Comparison of ENCODE assay signal across 13 cellular contexts in genomic region chr2:121501070-121501469, GRCh38. TPM values are rescaled to one million over a fixed set of nuclear protein-coding genes. Genes with fewer than 3 reads are reported as not detected.
DNase-seq lines count a peak whose midpoint lies in the region; ATAC-seq and TF ChIP-seq lines count a peak whose summit lies in the region.
"Had no signal": no experiment of that assay in that cellular context is flagged by ENCODE, and none has a peak within 500 bp of the region (broad histone marks: within the 10 kb centered on the region; RNA-seq: fewer than 3 reads in every experiment).

No MANE protein-coding gene starts in this region.

- ATAC-seq in GM19372 (IDR thresholded peaks at IDR 0.05; ENCODE audit: low read depth, unreplicated experiment) (peak; percentile 76), RWPE2 (ENCODE audit: low read depth) (0 out of 3 replicates have a peak, but pooled peaks have one; percentile 10), GM21526 (IDR thresholded peaks at IDR 0.05; ENCODE audit: low FRiP score, unreplicated experiment) (no peak), GM19397 (IDR thresholded peaks at IDR 0.05; ENCODE audit: unreplicated experiment) (no peak), mucosa of descending colon (no peak)
- ATAC-seq: stimulated activated naive CD8-positive, alpha-beta T cell treated with anti-CD3 and anti-CD28 coated beads, Interleukin-15, Interleukin-2, amounts not matched to agents 100 U/mL and 50 U/mL, for 24 hours had no signal

- H3K9me3 ChIP-seq in RWPE2 (ENCODE audit: severe bottlenecking), result no peaks in the 10 kb centered on the region
- no peaks in the 10 kb centered on the region for H3K9me3 ChIP-seq in skeletal muscle tissue (ENCODE audit: control insufficient read depth in 3 of 3, low read length in 3 of 3)
- no peaks in the 10 kb centered on the region for H3K9me3 ChIP-seq in mucosa of descending colon

- no peak for DNase-seq in RWPE2 (ENCODE audit: low spot score)
- peak; percentile 83 for DNase-seq in fibroblast of gingiva (ENCODE audit: low read depth)
- no peak for DNase-seq in mucosa of descending colon
- DNase-seq in stimulated activated CD4-positive, alpha-beta T cell treated with anti-CD3 and anti-CD28 coated beads, Interleukin-2, amount 100 ng/mL, for 24 hours, result no peak
- DNase-seq: activated T-cell treated with anti-CD3 and anti-CD28 coated beads, Interleukin-2, amount 50 U/mL, for 48 hours; DND-41; NCI-H1436 treated with DMSO at 0.1 percent for 48 hours; OCI-M1; stimulated activated naive CD8-positive, alpha-beta T cell treated with anti-CD3 and anti-CD28 coated beads, Interleukin-15, Interleukin-2, amounts not matched to agents 100 U/mL and 50 U/mL, for 24 hours had no signal

- TF ChIP-seq CTCF in RWPE2 (IDR thresholded peaks at IDR 0.05; ENCODE audit: poor library complexity, severe bottlenecking) (no peak), mucosa of descending colon (IDR thresholded peaks at IDR 0.05) (no peak)

- peaks cover 47% of the 10 kb centered on the region for H3K36me3 ChIP-seq in RWPE2 (ENCODE audit: low read depth)
- peaks cover 9 to 25% (median 16%) of the 10 kb centered on the region in 3 donors for H3K36me3 ChIP-seq in skeletal muscle tissue (ENCODE audit: control insufficient read depth in 3 of 3, insufficient read depth in 3 of 3, low read length in 3 of 3)
- H3K36me3 ChIP-seq in mucosa of descending colon (ENCODE audit: low read depth), result no peaks in the 10 kb centered on the region

- intact Hi-C loops in mucosa of descending colon (cut with DNase I, micrococcal nuclease), result no loop called here

- peaks cover 66% of the 10 kb centered on the region for H3K4me1 ChIP-seq in RWPE2 (ENCODE audit: insufficient read depth, poor library complexity, severe bottlenecking)
- peaks cover 28 to 35% (median 33%) of the 10 kb centered on the region in 3 donors for H3K4me1 ChIP-seq in skeletal muscle tissue (ENCODE audit: control insufficient read depth in 3 of 3, insufficient read depth in 3 of 3, low read length in 3 of 3)
- H3K4me1 ChIP-seq in mucosa of descending colon (ENCODE audit: low read depth), result no peaks in the 10 kb centered on the region

- H3K4me3 ChIP-seq in RWPE2 (ENCODE audit: severe bottlenecking) (no peak overlapping the region), skeletal muscle tissue (ENCODE audit: low read length in 3 of 3) (no peak overlapping the region), mucosa of descending colon (no peak overlapping the region)

- H3K27ac ChIP-seq in RWPE2 (ENCODE audit: poor library complexity, severe bottlenecking), result peak overlapping the region; percentile 100
- H3K27ac ChIP-seq in skeletal muscle tissue (ENCODE audit: low read depth, low read length), result peak overlapping the region; percentile 3

- H3K9ac ChIP-seq in skeletal muscle tissue (ENCODE audit: low read depth in 1 of 3, low read length in 3 of 3), result no peak overlapping the region

- H3K27me3 ChIP-seq in RWPE2 (ENCODE audit: insufficient read depth, poor library complexity, severe bottlenecking) (no peaks in the 10 kb centered on the region), skeletal muscle tissue (ENCODE audit: control insufficient read depth in 3 of 3, insufficient read depth in 3 of 3, low read length in 3 of 3) (no peaks in the 10 kb centered on the region)

RNA-seq across cellular contexts. Expression of gene RNU4ATAC, which starts 29.6 kb away (rescaled TPM):
- total RNA-seq in skeletal muscle tissue (not detected), mucosa of descending colon (1 to 10 TPM in 1 of 3 donors, not detected in 2; 9.7 TPM)

Comparison
In these comparisons a context has a peak if more than half of its experiments do, and no peak if none do; other contexts are left out.
1. ATAC-seq: peak in GM19372 (single experiment) and RWPE2 (single experiment); none in GM21526 (single experiment), GM19397 (single experiment) and mucosa of descending colon (single experiment).